In genomic region chr3:80297720-80298119, GRCh38 we compare ENCODE assay signal across 26 cellular contexts.
"Had no signal": no experiment of that assay in that cellular context is flagged by ENCODE, and none has a peak within 500 bp of the region (broad histone marks: within the 10 kb centered on the region; RNA-seq: fewer than 3 reads in every experiment).

No MANE protein-coding gene starts in this region.

- H3K9me3 ChIP-seq: esophagus muscularis mucosa, gastrocnemius medialis had no signal

- H3K4me3 ChIP-seq: esophagus muscularis mucosa, gastrocnemius medialis, heart left ventricle had no signal

- H3K27me3 ChIP-seq: esophagus muscularis mucosa, foreskin keratinocyte, gastrocnemius medialis, heart left ventricle had no signal

- DNase-seq: activated B cell treated with CpG ODN at 0.5 μM for 24 hours; activated CD4-positive, alpha-beta T cell treated with anti-CD3 and anti-CD28 coated beads for 48 hours; activated CD4-positive, alpha-beta T cell treated with anti-CD3 and anti-CD28 coated beads, Interleukin-2, amount 50 U/mL, for 1 hour; activated CD4-positive, alpha-beta T cell treated with anti-CD3 and anti-CD28 coated beads, Interleukin-2, amount 50 U/mL, for 48 hours; activated CD8-positive, alpha-beta memory T cell treated with anti-CD3 and anti-CD28 coated beads for 24 hours; activated CD8-positive, alpha-beta T cell treated with anti-CD3 and anti-CD28 coated beads for 36 hours; activated effector memory CD4-positive, alpha-beta T cell treated with Interleukin-2 at 50 U/mL for 16 hours; activated gamma-delta T cell treated with Interleukin-2 at 50 U/mL for 16 hours; activated naive CD4-positive, alpha-beta T cell treated with anti-CD3 and anti-CD28 coated beads, Interleukin-2, amount 50 U/mL, for 16 hours; activated naive CD4-positive, alpha-beta T cell treated with Interleukin-2 at 50 U/mL for 16 hours; activated T-cell treated with anti-CD3 and anti-CD28 coated beads, Interleukin-2, amount 50 U/mL, for 4 hours; amniotic stem cell; anterior cingulate cortex; caudate nucleus; cortex of kidney; dermis blood vessel endothelial cell; effector CD4-positive, alpha-beta T cell; effector memory CD8-positive, alpha-beta T cell; erythroblast; foreskin keratinocyte; gastrocnemius medialis; glutamatergic neuron; heart left ventricle; T1000; WERI-Rb-1 had no signal

- H3K36me3 ChIP-seq: esophagus muscularis mucosa, gastrocnemius medialis, heart left ventricle, WERI-Rb-1 had no signal

- H3K27ac ChIP-seq: esophagus muscularis mucosa, foreskin keratinocyte, gastrocnemius medialis, heart left ventricle, WERI-Rb-1 had no signal
